ENCODE assay signal across 13 cellular contexts in genomic region chr3:45557471-45557870, GRCh38. TPM values are rescaled to one million over a fixed set of nuclear protein-coding genes. Genes with fewer than 3 reads are reported as not detected.
DNase-seq lines count a peak whose midpoint lies in the region; ATAC-seq and TF ChIP-seq lines count a peak whose summit lies in the region.
"Had no signal": no experiment of that assay in that cellular context is flagged by ENCODE, and none has a peak within 500 bp of the region (broad histone marks: within the 10 kb centered on the region; RNA-seq: fewer than 3 reads in every experiment).

No MANE protein-coding gene starts in this region.

- dilution Hi-C loops in IMR-90 (cut with HindIII; ENCODE audit: low sequenced_read_pairs, unreplicated experiment) = no loop called here

- no peak overlapping the region for H3K9ac ChIP-seq in IMR-90 (ENCODE audit: low read depth, low read length)
- H3K9ac ChIP-seq: BLaER1 had no signal

- peak overlapping the region; percentile 10; the same call in 1 of the 2 replicates for H2AK5ac ChIP-seq in IMR-90 (ENCODE audit: low read depth, low read length)

- TF ChIP-seq CTCF in IMR-90 (conservative IDR thresholded peaks at IDR 0.05; ENCODE audit: low read depth, low read length) (no peak), psoas muscle (IDR thresholded peaks at IDR 0.05) (no peak), upper lobe of right lung (IDR thresholded peaks at IDR 0.05) (no peak)

- H3K36me3 ChIP-seq in IMR-90 (ENCODE audit: control insufficient read depth, insufficient read depth, low read length) = no peaks in the 10 kb centered on the region
- H3K36me3 ChIP-seq in psoas muscle (ENCODE audit: insufficient read depth in 1 of 2, low read depth in 1 of 2) = no peaks in the 10 kb centered on the region
- H3K36me3 ChIP-seq in upper lobe of right lung = no peaks in the 10 kb centered on the region
- H3K36me3 ChIP-seq: BLaER1, HAP-1 had no signal

- H4K8ac ChIP-seq in IMR-90 (ENCODE audit: low read depth in 2 of 2, low read length in 2 of 2) = no peak overlapping the region

- peaks cover 29% of the 10 kb centered on the region for H3K4me1 ChIP-seq in IMR-90 (ENCODE audit: control insufficient read depth, insufficient read depth, low read length)
- H3K4me1 ChIP-seq in psoas muscle = peaks cover 66% of the 10 kb centered on the region
- peaks cover 46% of the 10 kb centered on the region for H3K4me1 ChIP-seq in upper lobe of right lung
- H3K4me1 ChIP-seq: HAP-1 had no signal

- H4K20me1 ChIP-seq in IMR-90 (ENCODE audit: insufficient read depth, low read length) = no peaks in the 10 kb centered on the region

- no peak overlapping the region for H3K4ac ChIP-seq in IMR-90 (ENCODE audit: low read depth, low read length)

- 0 out of 4 replicates have a peak, but pooled peaks cover 0 to 3% of the 10 kb centered on the region in 2 experiments for H3K79me1 ChIP-seq in IMR-90 (ENCODE audit: low read depth in 1 of 2, low read length in 2 of 2)

- no TSS peak for BruUV-seq in IMR-90 (replicated peaks; lab: Mats Ljungman, UMichigan)

- H3K4me3 ChIP-seq in IMR-90 (ENCODE audit: insufficient read depth, low read depth, low read length) = no peak overlapping the region
- H3K4me3 ChIP-seq in psoas muscle = no peak overlapping the region
- H3K4me3 ChIP-seq in upper lobe of right lung = no peak overlapping the region
- H3K4me3 ChIP-seq: BLaER1, HAP-1 had no signal

- no peaks in the 10 kb centered on the region for H3K9me3 ChIP-seq in IMR-90 (ENCODE audit: control insufficient read depth, insufficient read depth, low read length)
- H3K9me3 ChIP-seq in psoas muscle = no peaks in the 10 kb centered on the region
- H3K9me3 ChIP-seq in upper lobe of right lung = no peaks in the 10 kb centered on the region
- H3K9me3 ChIP-seq: BLaER1, HAP-1 had no signal

- POLR2A ChIA-PET in IMR-90 (lab: Charles Lee; ENCODE audit: unreplicated experiment) = no interaction called here

- CTCF ChIA-PET in IMR-90 (lab: Yijun Ruan, JAX) = no interaction called here

- TF ChIP-seq RAD21 in IMR-90 (IDR thresholded peaks at IDR 0.05; ENCODE audit: low read length) = no peak

- no peak overlapping the region for H3K4me2 ChIP-seq in IMR-90 (ENCODE audit: low read depth, low read length)
- H3K4me2 ChIP-seq: BLaER1 had no signal

- peaks cover 20% of the 10 kb centered on the region for H3K9me1 ChIP-seq in IMR-90 (ENCODE audit: insufficient read depth, low read length)

- H3K27ac ChIP-seq in IMR-90 (ENCODE audit: insufficient read depth, low read length) (no peak overlapping the region), psoas muscle (peak overlapping the region; percentile 61), upper lobe of right lung (peak overlapping the region; percentile 17)
- H3K27ac ChIP-seq: BLaER1 had no signal

- intact Hi-C loops in IMR-90 (cut with micrococcal nuclease) (no loop called here), psoas muscle (cut with DNase I) (no loop called here), upper lobe of right lung (cut with DNase I) (no loop called here)

- WGBS in IMR-90 (ENCODE audit: extremely low coverage in 2 of 2, insufficient read length in 1 of 2), 2 experiments = 96% methylated on average over 7 of the region's 7 CpGs; no CpG with 5 or more reads in 1 of the 2 experiments
- 95 to 98% (median 98%) methylated on average over 7 of the region's 7 CpGs for WGBS in psoas muscle, 3 donors

- H3K27me3 ChIP-seq in IMR-90 (ENCODE audit: control insufficient read depth, insufficient read depth, low read length) = no peaks in the 10 kb centered on the region
- no peaks in the 10 kb centered on the region for H3K27me3 ChIP-seq in psoas muscle (ENCODE audit: insufficient read depth in 3 of 3, low read length in 2 of 3)
- H3K27me3 ChIP-seq in upper lobe of right lung = no peaks in the 10 kb centered on the region

- no peak overlapping the region for H2BK5ac ChIP-seq in IMR-90 (ENCODE audit: low read depth, low read length, poor library complexity, severe bottlenecking)

- in situ Hi-C loops in IMR-90 (cut with MboI; ENCODE audit: low sequenced_read_pairs) = no loop called here

- peak overlapping the region; percentile 34; the same call in 2 of the 3 replicates for H2BK15ac ChIP-seq in IMR-90 (ENCODE audit: low read depth, low read length)

- ATAC-seq in IMR-90 (ENCODE audit: low read depth) (no peak), psoas muscle (no peak), upper lobe of right lung (no peak)

- TF ChIP-seq POLR2A in IMR-90 (IDR thresholded peaks at IDR 0.05; ENCODE audit: low read depth, low read length) = no peak

- H4K91ac ChIP-seq in IMR-90 (ENCODE audit: insufficient read depth, low read depth, low read length) = no peak overlapping the region; the same call in 1 of the 2 replicates

- no peak overlapping the region; the same call in 1 of the 2 replicates for H4K5ac ChIP-seq in IMR-90 (ENCODE audit: low read depth, low read length)

- no peak overlapping the region for H3K23ac ChIP-seq in IMR-90 (ENCODE audit: low read depth, low read length)

- no peak overlapping the region for H2BK120ac ChIP-seq in IMR-90 (ENCODE audit: low read depth, low read length)

- no peak overlapping the region for H3K18ac ChIP-seq in IMR-90 (ENCODE audit: low read depth, low read length)

- no peak overlapping the region for H2BK20ac ChIP-seq in IMR-90 (ENCODE audit: low read depth, low read length)

- H3K56ac ChIP-seq in IMR-90 (ENCODE audit: extremely low read depth, insufficient read depth, low read length) = no peak overlapping the region

- DNase-seq in IMR-90 = no peak
- DNase-seq in islet precursor cell = peak; percentile 38
- no peak for DNase-seq in psoas muscle
- DNase-seq in upper lobe of right lung = no peak
- DNase-seq in UCSD-AML1 (lab: John Stamatoyannopoulos, UW; ENCODE audit: unreplicated experiment) = no peak
- no peak for DNase-seq in amygdala (lab: John Stamatoyannopoulos, UW)
- no peak for DNase-seq in NK-92 (lab: John Stamatoyannopoulos, UW; ENCODE audit: unreplicated experiment)
- DNase-seq: 8988T; CD4-positive, alpha-beta memory T cell; DMS79 treated with DMSO at 0.1 percent for 48 hours; GF-D8 had no signal

- H2AFZ ChIP-seq in IMR-90 (replicated peaks; ENCODE audit: low read length, poor library complexity) = no peak overlapping the region

- no peak overlapping the region for H3K14ac ChIP-seq in IMR-90 (replicated peaks; ENCODE audit: low read depth, low read length)

- no peak overlapping the region for H2AK9ac ChIP-seq in IMR-90 (replicated peaks; ENCODE audit: low read depth, low read length, poor library complexity)

TF ChIP-seq in IMR-90, 13 proteins besides CTCF, POLR2A, EP300 and RAD21:
- TF ChIP-seq BHLHE40 (IDR thresholded peaks at IDR 0.05; ENCODE audit: low read depth, low read length) = no peak

RNA-seq across cellular contexts. Expression of gene LIMD1, which starts 37.1 kb away (rescaled TPM):
- 21.5 and 22.5 TPM in 2 replicates for total RNA-seq in IMR-90 (2012; rRNA removed)
- 20.5 and 20.9 TPM in 2 replicates for polyA plus RNA-seq in IMR-90 (2012; rRNA removed)
- 12.3 and 13.9 TPM in 2 replicates for polyA plus RNA-seq in IMR-90 (2012; cell fraction: cytosol; rRNA removed)
- polyA plus RNA-seq in IMR-90 (2012; cell fraction: nucleus; rRNA removed; ENCODE audit: low replicate concordance) = 52.7 and 53.0 TPM in 2 replicates
- total RNA-seq in psoas muscle = 10 to 100 TPM; 22.5 to 34.1 (median 32.0) TPM
- 1 to 10 TPM; 3.3 to 9.1 (median 5.5) TPM for polyA plus RNA-seq in psoas muscle
- total RNA-seq in upper lobe of right lung = 103 TPM
